Comparison of ENCODE assay signal across 1 cellular context in genomic region chr5:98929123-98929981, GRCh38.
TF ChIP-seq lines count a peak whose summit lies in the region.

No MANE protein-coding gene starts in this region.

TF ChIP-seq in HEK293, 187 proteins besides CTCF, POLR2A, EP300 and RAD21 (continued from another document):
- no peak; the same call in 1 of the 2 replicates for TF ChIP-seq TSHZ1 (tag by site-specific recombination; IDR thresholded peaks at IDR 0.05; ENCODE audit: borderline replicate concordance)
- TF ChIP-seq ZBTB8A (tag by site-specific recombination; IDR thresholded peaks at IDR 0.05): peak; percentile 77
- peak; percentile 58; the same call in 1 of the 2 replicates for TF ChIP-seq ZIC2 (tag by site-specific recombination; IDR thresholded peaks at IDR 0.05)
- TF ChIP-seq ZNF654 (tag by site-specific recombination; IDR thresholded peaks at IDR 0.05; ENCODE audit: low read depth): no peak
- TF ChIP-seq ZNF19 (tag by site-specific recombination; IDR thresholded peaks at IDR 0.05; ENCODE audit: low read depth): no peak
- no peak for TF ChIP-seq ZNF311 (tag by site-specific recombination; IDR thresholded peaks at IDR 0.05; ENCODE audit: borderline replicate concordance)
- no peak for TF ChIP-seq ZBTB49 (tag by site-specific recombination; IDR thresholded peaks at IDR 0.05; ENCODE audit: low read depth)
- peak; percentile 58 for TF ChIP-seq ZNF692 (tag by site-specific recombination; IDR thresholded peaks at IDR 0.05)
- TF ChIP-seq ZNF473 (tag by site-specific recombination; IDR thresholded peaks at IDR 0.05): no peak
- TF ChIP-seq KLF7 (tag by site-specific recombination; IDR thresholded peaks at IDR 0.05; ENCODE audit: borderline replicate concordance): peak; percentile 66
- 0 out of 2 replicates have a peak, but pooled peaks have one; percentile 13 for TF ChIP-seq GLIS1 (tag by site-specific recombination; IDR thresholded peaks at IDR 0.05)
- TF ChIP-seq ZNF514 (tag by site-specific recombination; IDR thresholded peaks at IDR 0.05): no peak
